ENCODE assay signal across 1 cellular context in the genomic region with DNA sequence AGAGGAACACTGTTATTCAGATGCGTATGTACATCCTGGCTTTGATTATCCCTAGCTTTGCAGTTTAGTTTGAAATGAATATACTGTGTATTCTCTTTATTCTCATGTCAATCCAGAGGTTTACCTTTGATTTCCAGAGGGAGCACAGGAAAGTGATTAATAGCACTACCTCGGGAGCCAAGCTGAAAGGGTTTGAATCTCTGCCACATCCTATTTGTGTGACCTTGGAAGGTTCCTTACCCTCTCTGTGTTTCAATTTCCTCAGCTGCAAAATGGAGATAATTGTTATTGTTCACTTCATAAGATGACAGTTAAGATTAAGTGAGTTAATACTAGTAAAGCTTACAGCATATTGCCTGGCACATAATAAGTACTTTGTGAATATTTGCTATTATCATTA.
TF ChIP-seq lines count a peak whose summit lies in the region.

No MANE protein-coding gene starts in this region.

TF ChIP-seq in HepG2, 621 proteins besides CTCF, POLR2A, EP300 and RAD21:
- TF ChIP-seq ATAD3A (CRISPR knock-in tag; IDR thresholded peaks at IDR 0.05), result no peak
- TF ChIP-seq, protein P1, sequence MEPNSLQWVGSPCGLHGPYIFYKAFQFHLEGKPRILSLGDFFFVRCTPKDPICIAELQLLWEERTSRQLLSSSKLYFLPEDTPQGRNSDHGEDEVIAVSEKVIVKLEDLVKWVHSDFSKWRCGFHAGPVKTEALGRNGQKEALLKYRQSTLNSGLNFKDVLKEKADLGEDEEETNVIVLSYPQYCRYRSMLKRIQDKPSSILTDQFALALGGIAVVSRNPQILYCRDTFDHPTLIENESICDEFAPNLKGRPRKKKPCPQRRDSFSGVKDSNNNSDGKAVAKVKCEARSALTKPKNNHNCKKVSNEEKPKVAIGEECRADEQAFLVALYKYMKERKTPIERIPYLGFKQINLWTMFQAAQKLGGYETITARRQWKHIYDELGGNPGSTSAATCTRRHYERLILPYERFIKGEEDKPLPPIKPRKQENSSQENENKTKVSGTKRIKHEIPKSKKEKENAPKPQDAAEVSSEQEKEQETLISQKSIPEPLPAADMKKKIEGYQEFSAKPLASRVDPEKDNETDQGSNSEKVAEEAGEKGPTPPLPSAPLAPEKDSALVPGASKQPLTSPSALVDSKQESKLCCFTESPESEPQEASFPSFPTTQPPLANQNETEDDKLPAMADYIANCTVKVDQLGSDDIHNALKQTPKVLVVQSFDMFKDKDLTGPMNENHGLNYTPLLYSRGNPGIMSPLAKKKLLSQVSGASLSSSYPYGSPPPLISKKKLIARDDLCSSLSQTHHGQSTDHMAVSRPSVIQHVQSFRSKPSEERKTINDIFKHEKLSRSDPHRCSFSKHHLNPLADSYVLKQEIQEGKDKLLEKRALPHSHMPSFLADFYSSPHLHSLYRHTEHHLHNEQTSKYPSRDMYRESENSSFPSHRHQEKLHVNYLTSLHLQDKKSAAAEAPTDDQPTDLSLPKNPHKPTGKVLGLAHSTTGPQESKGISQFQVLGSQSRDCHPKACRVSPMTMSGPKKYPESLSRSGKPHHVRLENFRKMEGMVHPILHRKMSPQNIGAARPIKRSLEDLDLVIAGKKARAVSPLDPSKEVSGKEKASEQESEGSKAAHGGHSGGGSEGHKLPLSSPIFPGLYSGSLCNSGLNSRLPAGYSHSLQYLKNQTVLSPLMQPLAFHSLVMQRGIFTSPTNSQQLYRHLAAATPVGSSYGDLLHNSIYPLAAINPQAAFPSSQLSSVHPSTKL (CRISPR knock-in tag; IDR thresholded peaks at IDR 0.05), result no peak
- TF ChIP-seq, protein P2, sequence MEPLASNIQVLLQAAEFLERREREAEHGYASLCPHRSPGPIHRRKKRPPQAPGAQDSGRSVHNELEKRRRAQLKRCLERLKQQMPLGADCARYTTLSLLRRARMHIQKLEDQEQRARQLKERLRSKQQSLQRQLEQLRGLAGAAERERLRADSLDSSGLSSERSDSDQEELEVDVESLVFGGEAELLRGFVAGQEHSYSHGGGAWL (CRISPR knock-in tag; IDR thresholded peaks at IDR 0.05), result no peak
- no peak for TF ChIP-seq FLYWCH1 (CRISPR knock-in tag; IDR thresholded peaks at IDR 0.05)
- no peak for TF ChIP-seq CBX2 (IDR thresholded peaks at IDR 0.05; ENCODE audit: low read depth, low read length)
- no peak for TF ChIP-seq CBX2 (CRISPR knock-in tag; IDR thresholded peaks at IDR 0.05; ENCODE audit: low read depth)
- TF ChIP-seq, protein P3, sequence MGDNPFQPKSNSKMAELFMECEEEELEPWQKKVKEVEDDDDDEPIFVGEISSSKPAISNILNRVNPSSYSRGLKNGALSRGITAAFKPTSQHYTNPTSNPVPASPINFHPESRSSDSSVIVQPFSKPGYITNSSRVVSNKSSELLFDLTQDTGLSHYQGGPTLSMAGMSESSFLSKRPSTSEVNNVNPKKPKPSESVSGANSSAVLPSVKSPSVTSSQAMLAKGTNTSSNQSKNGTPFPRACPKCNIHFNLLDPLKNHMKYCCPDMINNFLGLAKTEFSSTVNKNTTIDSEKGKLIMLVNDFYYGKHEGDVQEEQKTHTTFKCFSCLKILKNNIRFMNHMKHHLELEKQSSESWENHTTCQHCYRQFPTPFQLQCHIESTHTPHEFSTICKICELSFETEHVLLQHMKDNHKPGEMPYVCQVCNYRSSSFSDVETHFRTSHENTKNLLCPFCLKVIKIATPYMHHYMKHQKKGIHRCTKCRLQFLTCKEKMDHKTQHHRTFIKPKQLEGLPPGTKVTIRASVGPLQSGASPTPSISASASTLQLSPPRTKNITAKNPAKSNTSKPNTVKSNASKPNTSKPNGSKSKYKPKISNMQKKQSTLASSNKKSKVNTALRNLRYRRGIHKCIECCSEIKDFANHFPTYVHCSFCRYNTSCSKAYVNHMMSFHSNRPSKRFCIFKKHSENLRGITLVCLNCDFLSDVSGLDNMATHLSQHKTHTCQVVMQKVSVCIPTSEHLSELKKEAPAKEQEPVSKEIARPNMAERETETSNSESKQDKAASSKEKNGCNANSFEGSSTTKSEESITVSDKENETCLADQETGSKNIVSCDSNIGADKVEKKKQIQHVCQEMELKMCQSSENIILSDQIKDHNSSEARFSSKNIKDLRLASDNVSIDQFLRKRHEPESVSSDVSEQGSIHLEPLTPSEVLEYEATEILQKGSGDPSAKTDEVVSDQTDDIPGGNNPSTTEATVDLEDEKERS (CRISPR knock-in tag; IDR thresholded peaks at IDR 0.05), result no peak
- no peak for TF ChIP-seq ZNF678 (CRISPR knock-in tag; IDR thresholded peaks at IDR 0.05)
- TF ChIP-seq, protein P4, sequence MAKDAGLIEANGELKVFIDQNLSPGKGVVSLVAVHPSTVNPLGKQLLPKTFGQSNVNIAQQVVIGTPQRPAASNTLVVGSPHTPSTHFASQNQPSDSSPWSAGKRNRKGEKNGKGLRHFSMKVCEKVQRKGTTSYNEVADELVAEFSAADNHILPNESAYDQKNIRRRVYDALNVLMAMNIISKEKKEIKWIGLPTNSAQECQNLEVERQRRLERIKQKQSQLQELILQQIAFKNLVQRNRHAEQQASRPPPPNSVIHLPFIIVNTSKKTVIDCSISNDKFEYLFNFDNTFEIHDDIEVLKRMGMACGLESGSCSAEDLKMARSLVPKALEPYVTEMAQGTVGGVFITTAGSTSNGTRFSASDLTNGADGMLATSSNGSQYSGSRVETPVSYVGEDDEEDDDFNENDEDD (CRISPR knock-in tag; IDR thresholded peaks at IDR 0.05; ENCODE audit: borderline replicate concordance), result no peak
